9 cellular contexts compared by ENCODE assay signal in genomic region chr11:104799251-104799650, GRCh38.
A peak's percentile ranks its signal among the peaks of the same experiment; 100 is the strongest.
DNase-seq lines count a peak whose midpoint lies in the region; ATAC-seq lines count a peak whose summit lies in the region.
"Had no signal": no experiment of that assay in that cellular context is flagged by ENCODE, and none has a peak within 500 bp of the region (broad histone marks: within the 10 kb centered on the region; RNA-seq: fewer than 3 reads in every experiment).

No MANE protein-coding gene starts in this region.

- CTCF ChIA-PET in T-cell (lab: Charles Lee), result no interaction called here

- H3K27me3 Mint-ChIP-seq in activated naive CD4-positive, alpha-beta T cell treated with anti-CD3 and anti-CD28 coated beads, Interleukin-2, amount 50 U/mL, for 24 hours, result no peaks in the 10 kb centered on the region
- no peaks in the 10 kb centered on the region for H3K27me3 Mint-ChIP-seq in T-cell

- no peaks in the 10 kb centered on the region for H3K9me3 Mint-ChIP-seq in activated naive CD4-positive, alpha-beta T cell treated with anti-CD3 and anti-CD28 coated beads, Interleukin-2, amount 50 U/mL, for 24 hours
- H3K9me3 Mint-ChIP-seq in T-cell, result peaks cover 3 to 4% (median 4%) of the 10 kb centered on the region in 3 donors

- intact Hi-C loops in head of caudate nucleus (cut with DNase I), result no loop called here

- H3K4me1 Mint-ChIP-seq in activated naive CD4-positive, alpha-beta T cell treated with anti-CD3 and anti-CD28 coated beads, Interleukin-2, amount 50 U/mL, for 24 hours, result peaks cover 48% of the 10 kb centered on the region
- peaks cover 37 to 40% (median 39%) of the 10 kb centered on the region in 3 donors for H3K4me1 Mint-ChIP-seq in T-cell

- no peaks in the 10 kb centered on the region for H3K36me3 Mint-ChIP-seq in activated naive CD4-positive, alpha-beta T cell treated with anti-CD3 and anti-CD28 coated beads, Interleukin-2, amount 50 U/mL, for 24 hours
- H3K36me3 Mint-ChIP-seq in T-cell, result peaks cover 3% of the 10 kb centered on the region

- H3K4me3 Mint-ChIP-seq in activated naive CD4-positive, alpha-beta T cell treated with anti-CD3 and anti-CD28 coated beads, Interleukin-2, amount 50 U/mL, for 24 hours, result peak overlapping the region; percentile 87
- peak overlapping the region; percentile 71 to 77 (median 72) for H3K4me3 Mint-ChIP-seq in T-cell

- no peak for DNase-seq in activated naive CD4-positive, alpha-beta T cell (lab: John Stamatoyannopoulos, UW)
- no peak for DNase-seq in T-cell
- DNase-seq in NCI-H2081 (lab: John Stamatoyannopoulos, UW), result no peak
- no peak for DNase-seq in head of caudate nucleus
- no peak for DNase-seq in SIG-M5 (lab: John Stamatoyannopoulos, UW)
- no peak for DNase-seq in T1000 (lab: John Stamatoyannopoulos, UW)
- DNase-seq: erythroblast had no signal

- POLR2A ChIA-PET in T-cell (lab: Charles Lee), result interaction anchor here (0.7 to 0.9 kb wide), 2 partner anchors 24 to 117 kb away, joined by 3 read pairs; no protein-coding TSS in a partner anchor

- peak overlapping the region; percentile 75 for H3K27ac Mint-ChIP-seq in activated naive CD4-positive, alpha-beta T cell treated with anti-CD3 and anti-CD28 coated beads, Interleukin-2, amount 50 U/mL, for 24 hours
- H3K27ac Mint-ChIP-seq in T-cell, result peak overlapping the region; percentile 96 to 97

- ATAC-seq in HG02885 (IDR thresholded peaks at IDR 0.05; ENCODE audit: poor library complexity, unreplicated experiment), result peak; percentile 82
- peak; percentile 37 to 70 (median 50) for ATAC-seq in T-cell (replicated peaks in 1 of 4)
